ENCODE assay signal across 17 cellular contexts in genomic region chr17:18280239-18280638, GRCh38.
"Had no signal": no experiment of that assay in that cellular context is flagged by ENCODE, and none has a peak within 500 bp of the region (broad histone marks: within the 10 kb centered on the region; RNA-seq: fewer than 3 reads in every experiment).

No MANE protein-coding gene starts in this region.

- H3K4me3 Mint-ChIP-seq: activated CD4-positive, alpha-beta memory T cell treated with anti-CD3 and anti-CD28 coated beads, Interleukin-2, amount 10 ng/mL, durations not matched to agents 7 days and 5 days; activated CD4-positive, alpha-beta T cell treated with anti-CD3 and anti-CD28 coated beads, Interleukin-2, amount 10 ng/mL, durations not matched to agents 24 days and 14 days; activated naive CD4-positive, alpha-beta T cell treated with anti-CD3 and anti-CD28 coated beads, Interleukin-2, amount 10 ng/mL, durations not matched to agents 7 days and 5 days; immature natural killer cell; stimulated activated effector memory CD8-positive, alpha-beta T cell treated with anti-CD3 and anti-CD28 coated beads, Interleukin-12 subunit alpha, Interleukin-12 subunit beta, amount 100 ng/mL, for 72 hours; stimulated activated naive CD8-positive, alpha-beta T cell treated with anti-CD3 and anti-CD28 coated beads, Interleukin-15, amount 100 ng/mL, for 72 hours had no signal

- H3K27me3 Mint-ChIP-seq: activated CD4-positive, alpha-beta memory T cell treated with anti-CD3 and anti-CD28 coated beads, Interleukin-2, amount 10 ng/mL, durations not matched to agents 7 days and 5 days; activated CD4-positive, alpha-beta T cell treated with anti-CD3 and anti-CD28 coated beads, Interleukin-2, amount 10 ng/mL, durations not matched to agents 24 days and 14 days; activated naive CD4-positive, alpha-beta T cell treated with anti-CD3 and anti-CD28 coated beads, Interleukin-2, amount 10 ng/mL, durations not matched to agents 7 days and 5 days; naive B cell; stimulated activated naive CD8-positive, alpha-beta T cell treated with anti-CD3 and anti-CD28 coated beads, Interleukin-15, amount 100 ng/mL, for 72 hours had no signal

- H3K4me1 Mint-ChIP-seq: activated CD4-positive, alpha-beta memory T cell treated with anti-CD3 and anti-CD28 coated beads, Interleukin-2, amount 10 ng/mL, durations not matched to agents 7 days and 5 days; activated CD4-positive, alpha-beta T cell treated with anti-CD3 and anti-CD28 coated beads, Interleukin-2, amount 10 ng/mL, durations not matched to agents 24 days and 14 days; activated naive CD4-positive, alpha-beta T cell treated with anti-CD3 and anti-CD28 coated beads, Interleukin-2, amount 10 ng/mL, durations not matched to agents 7 days and 5 days; immature natural killer cell; naive B cell; stimulated activated effector memory CD8-positive, alpha-beta T cell treated with anti-CD3 and anti-CD28 coated beads, Interleukin-12 subunit alpha, Interleukin-12 subunit beta, amount 100 ng/mL, for 72 hours; stimulated activated naive CD8-positive, alpha-beta T cell treated with anti-CD3 and anti-CD28 coated beads, Interleukin-15, amount 100 ng/mL, for 72 hours had no signal

- H3K27ac Mint-ChIP-seq: activated CD4-positive, alpha-beta memory T cell treated with anti-CD3 and anti-CD28 coated beads, Interleukin-2, amount 10 ng/mL, durations not matched to agents 7 days and 5 days; activated CD4-positive, alpha-beta T cell treated with anti-CD3 and anti-CD28 coated beads, Interleukin-2, amount 10 ng/mL, durations not matched to agents 24 days and 14 days; activated naive CD4-positive, alpha-beta T cell treated with anti-CD3 and anti-CD28 coated beads, Interleukin-2, amount 10 ng/mL, durations not matched to agents 7 days and 5 days; immature natural killer cell; naive B cell; stimulated activated effector memory CD8-positive, alpha-beta T cell treated with anti-CD3 and anti-CD28 coated beads, Interleukin-12 subunit alpha, Interleukin-12 subunit beta, amount 100 ng/mL, for 72 hours; stimulated activated naive CD8-positive, alpha-beta T cell treated with anti-CD3 and anti-CD28 coated beads, Interleukin-15, amount 100 ng/mL, for 72 hours had no signal

- H3K9me3 ChIP-seq: testis had no signal

- DNase-seq: activated CD4-positive, alpha-beta memory T cell treated with anti-CD3 and anti-CD28 coated beads, Interleukin-2, amount 10 ng/mL, durations not matched to agents 7 days and 5 days; activated CD4-positive, alpha-beta T cell treated with anti-CD3 and anti-CD28 coated beads, Interleukin-2, amount 10 ng/mL, durations not matched to agents 24 days and 14 days; activated effector memory CD4-positive, alpha-beta T cell treated with anti-CD3 and anti-CD28 coated beads, Interleukin-2, amount 50 U/mL, for 16 hours; activated naive CD4-positive, alpha-beta T cell treated with anti-CD3 and anti-CD28 coated beads, Interleukin-2, amount 10 ng/mL, durations not matched to agents 7 days and 5 days; effector CD4-positive, alpha-beta T cell; erythroblast; foreskin keratinocyte; immature natural killer cell; naive B cell; occipital lobe; small intestine; stimulated activated CD4-positive, alpha-beta T cell treated with anti-CD3 and anti-CD28 coated beads, Interleukin-2, amount 100 ng/mL, for 24 hours; stimulated activated naive CD8-positive, alpha-beta T cell treated with anti-CD3 and anti-CD28 coated beads, Interleukin-15, amount 100 ng/mL, for 72 hours; testis had no signal

- H3K9me3 Mint-ChIP-seq: activated CD4-positive, alpha-beta memory T cell treated with anti-CD3 and anti-CD28 coated beads, Interleukin-2, amount 10 ng/mL, durations not matched to agents 7 days and 5 days; activated CD4-positive, alpha-beta T cell treated with anti-CD3 and anti-CD28 coated beads, Interleukin-2, amount 10 ng/mL, durations not matched to agents 24 days and 14 days; activated naive CD4-positive, alpha-beta T cell treated with anti-CD3 and anti-CD28 coated beads, Interleukin-2, amount 10 ng/mL, durations not matched to agents 7 days and 5 days; immature natural killer cell; naive B cell; stimulated activated effector memory CD8-positive, alpha-beta T cell treated with anti-CD3 and anti-CD28 coated beads, Interleukin-12 subunit alpha, Interleukin-12 subunit beta, amount 100 ng/mL, for 72 hours; stimulated activated naive CD8-positive, alpha-beta T cell treated with anti-CD3 and anti-CD28 coated beads, Interleukin-15, amount 100 ng/mL, for 72 hours had no signal

- H3K4me1 ChIP-seq: foreskin keratinocyte, testis had no signal

- H3K27me3 ChIP-seq: cardiac muscle cell, foreskin keratinocyte, testis had no signal

- H3K4me3 ChIP-seq: cardiac muscle cell, testis had no signal

- ATAC-seq: foreskin keratinocyte; sciatic nerve; stimulated activated effector memory CD8-positive, alpha-beta T cell treated with anti-CD3 and anti-CD28 coated beads, Interleukin-12 subunit alpha, Interleukin-12 subunit beta, amount 100 ng/mL, for 72 hours; stimulated activated naive CD8-positive, alpha-beta T cell treated with anti-CD3 and anti-CD28 coated beads, Interleukin-15, amount 100 ng/mL, for 72 hours had no signal

- H3K27ac ChIP-seq: cardiac muscle cell, foreskin keratinocyte, testis had no signal
